ENCODE assay signal across 18 cellular contexts in genomic region chr19:46447824-46448223, GRCh38. TPM values are rescaled to one million over a fixed set of nuclear protein-coding genes. Genes with fewer than 3 reads are reported as not detected.
"Had no signal": no experiment of that assay in that cellular context is flagged by ENCODE, and none has a peak within 500 bp of the region (broad histone marks: within the 10 kb centered on the region; RNA-seq: fewer than 3 reads in every experiment).

No MANE protein-coding gene starts in this region.

- H2AFZ ChIP-seq: hepatocyte had no signal

- ATAC-seq: activated CD4-positive, CD25-positive, alpha-beta regulatory T cell treated with anti-CD3 and anti-CD28 coated beads, Interleukin-2, amount 50 U/mL, for 24 hours; effector memory CD8-positive, alpha-beta T cell; gastroesophageal sphincter; lower lobe of right lung; naive thymus-derived CD8-positive, alpha-beta T cell; stimulated activated naive CD8-positive, alpha-beta T cell treated with anti-CD3 and anti-CD28 coated beads, Interleukin-15, Interleukin-2, amounts not matched to agents 100 U/mL and 50 U/mL, for 24 hours had no signal

- H3K4me2 ChIP-seq: hepatocyte had no signal

- H3K27ac ChIP-seq: gastroesophageal sphincter, hepatocyte, lower lobe of right lung, vagina had no signal

- H3K9me3 Mint-ChIP-seq: effector memory CD8-positive, alpha-beta T cell had no signal

- H3K79me2 ChIP-seq: hepatocyte had no signal

- H3K27me3 ChIP-seq: gastroesophageal sphincter, hepatocyte, vagina had no signal

- H3K9me3 ChIP-seq: gastroesophageal sphincter, lower lobe of right lung, vagina had no signal

- H3K4me3 Mint-ChIP-seq: dendritic cell treated with granulocyte-macrophage colony-stimulating factor and Interleukin-4, amounts not matched to agents 40 ng/mL and 50 ng/mL, for 4 days; effector memory CD8-positive, alpha-beta T cell; naive thymus-derived CD8-positive, alpha-beta T cell had no signal

- DNase-seq: activated CD4-positive, alpha-beta T cell treated with anti-CD3 and anti-CD28 coated beads, Interleukin-2, amount 50 U/mL, for 48 hours; central memory CD4-positive, alpha-beta T cell; effector memory CD8-positive, alpha-beta T cell; kidney glomerular epithelial cell; lower lobe of right lung; naive thymus-derived CD8-positive, alpha-beta T cell; stimulated activated CD4-positive, alpha-beta T cell treated with anti-CD3 and anti-CD28 coated beads, Interleukin-2, amount 100 ng/mL, for 48 hours; stimulated activated CD8-positive, alpha-beta memory T cell treated with anti-CD3 and anti-CD28 coated beads, Interleukin-4, amount 100 ng/mL, for 48 hours; stimulated activated naive CD8-positive, alpha-beta T cell treated with anti-CD3 and anti-CD28 coated beads, Interleukin-15, Interleukin-2, amounts not matched to agents 100 U/mL and 50 U/mL, for 24 hours had no signal

- H3K27ac Mint-ChIP-seq: dendritic cell treated with granulocyte-macrophage colony-stimulating factor and Interleukin-4, amounts not matched to agents 40 ng/mL and 50 ng/mL, for 4 days; effector memory CD8-positive, alpha-beta T cell; naive thymus-derived CD8-positive, alpha-beta T cell had no signal

- H3K4me3 ChIP-seq: gastroesophageal sphincter, hepatocyte, lower lobe of right lung, vagina had no signal

- H3K36me3 ChIP-seq: gastroesophageal sphincter, lower lobe of right lung, vagina had no signal

RNA-seq across cellular contexts. Expression of gene PNMA8C, which starts 19.1 kb away (rescaled TPM):
- total RNA-seq: epithelial cell of proximal tubule; mononuclear cell; naive thymus-derived CD8-positive, alpha-beta T cell; omental fat pad; T-helper 2 cell treated with Interferon-gamma antibody and Interleukin-4, amounts not matched to agents 100 ng/mL and 5 ng/mL, for 36 hours had no signal

RNA-seq across cellular contexts. Expression of gene PNMA8A, which starts 23.5 kb away (rescaled TPM):
- total RNA-seq: mononuclear cell; T-helper 2 cell treated with Interferon-gamma antibody and Interleukin-4, amounts not matched to agents 100 ng/mL and 5 ng/mL, for 36 hours had no signal

RNA-seq across cellular contexts. Expression of gene CCDC8, which starts 34.5 kb away (rescaled TPM):
- total RNA-seq: mononuclear cell; naive thymus-derived CD8-positive, alpha-beta T cell; T-helper 2 cell treated with Interferon-gamma antibody and Interleukin-4, amounts not matched to agents 100 ng/mL and 5 ng/mL, for 36 hours had no signal

RNA-seq across cellular contexts. Expression of gene PNMA8B, which starts 47.8 kb away (rescaled TPM):
- total RNA-seq: T-helper 2 cell treated with Interferon-gamma antibody and Interleukin-4, amounts not matched to agents 100 ng/mL and 5 ng/mL, for 36 hours had no signal
